Comparison of ENCODE assay signal across 2 cellular contexts in genomic region chr1:24931481-24932221, GRCh38.
TF ChIP-seq lines count a peak whose summit lies in the region.

No MANE protein-coding gene starts in this region.

TF ChIP-seq in HCT116, 20 proteins besides CTCF, POLR2A, EP300 and RAD21:
- TF ChIP-seq EZH2 (IDR thresholded peaks at IDR 0.05) (no peak), SP1 (IDR thresholded peaks at IDR 0.05; ENCODE audit: low read depth) (no peak), YY1 (IDR thresholded peaks at IDR 0.05; ENCODE audit: extremely low read depth, insufficient replicate concordance, low read depth, low read length) (no peak), SIN3A (IDR thresholded peaks at IDR 0.05; ENCODE audit: low read depth) (no peak), ZFX (IDR thresholded peaks at IDR 0.05) (no peak), JUND (IDR thresholded peaks at IDR 0.05) (no peak), ZBTB33 (IDR thresholded peaks at IDR 0.05; ENCODE audit: extremely low read depth, insufficient replicate concordance, low read length) (no peak), SRF (IDR thresholded peaks at IDR 0.05; ENCODE audit: low read depth) (no peak), ZNF274 (IDR thresholded peaks at IDR 0.05; ENCODE audit: low read depth, low read length) (no peak), CEBPB (IDR thresholded peaks at IDR 0.05; ENCODE audit: low read depth) (no peak), MAX (IDR thresholded peaks at IDR 0.05) (no peak), FOSL1 (IDR thresholded peaks at IDR 0.05; ENCODE audit: low read depth) (no peak)
TF ChIP-seq in HCT116: peak in this region for 0.

TF ChIP-seq in K562, 482 proteins besides CTCF, POLR2A, EP300 and RAD21:
- TF ChIP-seq, protein P1, sequence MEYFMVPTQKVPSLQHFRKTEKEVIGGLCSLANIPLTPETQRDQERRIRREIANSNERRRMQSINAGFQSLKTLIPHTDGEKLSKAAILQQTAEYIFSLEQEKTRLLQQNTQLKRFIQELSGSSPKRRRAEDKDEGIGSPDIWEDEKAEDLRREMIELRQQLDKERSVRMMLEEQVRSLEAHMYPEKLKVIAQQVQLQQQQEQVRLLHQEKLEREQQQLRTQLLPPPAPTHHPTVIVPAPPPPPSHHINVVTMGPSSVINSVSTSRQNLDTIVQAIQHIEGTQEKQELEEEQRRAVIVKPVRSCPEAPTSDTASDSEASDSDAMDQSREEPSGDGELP (CRISPR knock-in tag; IDR thresholded peaks at IDR 0.05; ENCODE audit: borderline replicate concordance), result no peak
- peak; percentile 86 for TF ChIP-seq CBX8 (IDR thresholded peaks at IDR 0.05; ENCODE audit: borderline replicate concordance, extremely low read depth, low read depth, low read length, poor library complexity, severe bottlenecking)
